8 cellular contexts compared by ENCODE assay signal in the genomic region with DNA sequence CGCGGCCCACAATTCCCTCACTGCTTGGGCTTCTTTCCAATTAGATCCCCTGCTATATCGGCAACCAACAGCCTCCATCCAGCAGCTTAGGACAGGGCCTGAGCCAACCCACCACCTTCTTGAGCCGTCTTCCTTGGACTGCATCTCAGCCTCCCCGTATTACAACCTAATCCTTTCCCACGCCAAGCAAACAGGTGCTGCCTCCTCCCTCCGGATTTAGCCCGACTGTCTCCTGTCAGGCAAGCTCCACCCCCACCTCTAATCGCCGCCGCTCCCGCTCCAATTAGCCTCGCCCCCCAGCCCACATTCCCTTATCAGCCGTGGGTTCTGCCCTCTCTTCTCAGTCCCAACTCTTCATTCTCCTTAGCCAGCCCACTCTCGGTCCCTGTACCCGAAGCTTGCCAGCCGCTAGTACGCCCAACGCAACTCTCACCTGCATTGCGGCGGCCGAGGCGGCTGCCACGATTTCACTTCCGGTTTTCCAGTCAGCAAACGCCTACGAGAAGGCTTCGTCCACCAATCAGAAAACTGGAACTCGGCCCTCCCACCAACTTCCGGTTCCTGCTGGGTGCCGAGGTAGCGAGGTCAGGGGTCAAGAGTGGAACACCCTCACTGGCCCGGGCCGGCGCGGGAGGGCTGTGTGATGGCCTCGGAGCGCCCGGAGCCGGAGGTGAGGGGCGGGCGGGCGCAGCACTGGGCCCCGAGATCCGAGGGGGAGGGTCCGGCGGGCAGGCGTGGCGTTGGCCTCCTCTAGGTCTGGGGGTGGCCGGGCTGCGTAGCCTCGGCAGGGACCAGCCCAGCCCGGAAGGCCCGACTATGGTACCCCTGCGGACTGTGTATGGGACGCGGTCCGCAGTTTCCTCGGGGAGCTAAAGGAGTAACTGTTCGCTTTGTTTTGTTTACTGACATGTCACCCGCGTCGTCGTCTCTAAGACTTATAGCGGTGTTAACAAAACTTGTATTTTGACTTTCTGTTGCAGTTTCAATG.
DNase-seq lines count a peak whose midpoint lies in the region; ATAC-seq lines count a peak whose summit lies in the region.

A gene with protein sequence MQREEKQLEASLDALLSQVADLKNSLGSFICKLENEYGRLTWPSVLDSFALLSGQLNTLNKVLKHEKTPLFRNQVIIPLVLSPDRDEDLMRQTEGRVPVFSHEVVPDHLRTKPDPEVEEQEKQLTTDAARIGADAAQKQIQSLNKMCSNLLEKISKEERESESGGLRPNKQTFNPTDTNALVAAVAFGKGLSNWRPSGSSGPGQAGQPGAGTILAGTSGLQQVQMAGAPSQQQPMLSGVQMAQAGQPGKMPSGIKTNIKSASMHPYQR (minus strand): TSS at position 475 of the 988 bp plus-strand sequence. CDS start 36 bp downstream, at position 439.
SZT2 (plus strand) TSS at position 574 of the 988 bp plus-strand sequence; CDS start at position 644, 70 bp downstream.

- H4K20me1 ChIP-seq in BLaER1, result peaks cover 8% of the 10 kb centered on the region; the same call in 1 of the 2 replicates

- peaks cover 25% of the 10 kb centered on the region for H3K4me1 ChIP-seq in BLaER1

- H3K36me3 ChIP-seq in BLaER1, result peaks cover 39% of the 10 kb centered on the region

- peak within 1 kb of the TSS; percentile 90 for H3K4me2 ChIP-seq in BLaER1

- H3K4me3 ChIP-seq in BLaER1, result peak within 1 kb of the TSS; percentile 83

- H3K27me3 ChIP-seq in BLaER1, result no peaks in the 10 kb centered on the region

- peak within 1 kb of the TSS; percentile 84 for H3K9ac ChIP-seq in BLaER1

- H3K27ac ChIP-seq in BLaER1, result peak within 1 kb of the TSS; percentile 84

- DNase-seq in NCI-H748 (lab: John Stamatoyannopoulos, UW; ENCODE audit: unreplicated experiment) (peak; percentile 100), dedifferentiated amniotic fluid mesenchymal stem cell (ENCODE audit: extremely low spot score) (peak; percentile 91), left kidney (ENCODE audit: low read depth, low spot score) (peak; percentile 98)
- DNase-seq in activated CD4-positive, alpha-beta T cell treated with anti-CD3 and anti-CD28 coated beads, Interleukin-2, amount 50 U/mL, for 1 hour, result peak; percentile 92
- DNase-seq in stimulated activated CD4-positive, alpha-beta T cell treated with anti-CD3 and anti-CD28 coated beads, Interleukin-1b, Interleukin-23, amount 100 ng/mL, for 48 hours, result peak; percentile 94

- ATAC-seq in GM19351 (IDR thresholded peaks at IDR 0.05; ENCODE audit: unreplicated experiment) (peak; percentile 92), HG03521 (IDR thresholded peaks at IDR 0.05; ENCODE audit: unreplicated experiment) (peak; percentile 84)

- no peaks in the 10 kb centered on the region for H3K9me3 ChIP-seq in BLaER1

Comparison
In these comparisons a context has a peak if more than half of its experiments do, and no peak if none do; other contexts are left out.
1. Peak in every context shown above with its lines: DNase-seq, ATAC-seq, H3K4me3 ChIP-seq and H3K27ac ChIP-seq.